Comparison of ENCODE assay signal across 8 cellular contexts in genomic region chr16:1351582-1352362, GRCh38. TPM values are rescaled to one million over a fixed set of nuclear protein-coding genes. Genes with fewer than 3 reads are reported as not detected.
DNase-seq lines count a peak whose midpoint lies in the region; ATAC-seq, FAIRE-seq and TF ChIP-seq lines count a peak whose summit lies in the region.

TSS of gene GNPTG (plus strand) at chr16:1351931. CDS start at chr16:1351966, 35 bp downstream.
TSS of gene TSR3 (minus strand) at chr16:1351878. CDS start at chr16:1351804, 74 bp downstream.

- no peak for TF ChIP-seq CTCF in A673 (conservative IDR thresholded peaks at IDR 0.05; ENCODE audit: low read depth, low read length)

- H3K27me3 ChIP-seq in A673 (replicated peaks; ENCODE audit: insufficient read depth, low read depth, low read length, poor library complexity) = no peaks in the 10 kb centered on the region

- DNase-seq in A673 (ENCODE audit: low spot score) (peak; percentile 89), GM18507 (ENCODE audit: extremely low spot score, insufficient read length, low read depth) (peak; percentile 84), NCI-H2196 treated with DMSO at 0.1 percent for 48 hours (lab: John Stamatoyannopoulos, UW; ENCODE audit: unreplicated experiment) (peak; percentile 57), left colon (peak; percentile 83 to 89)
- peak; percentile 87 for DNase-seq in activated CD4-positive, alpha-beta T cell treated with anti-CD3 and anti-CD28 coated beads for 48 hours
- DNase-seq in stimulated activated CD4-positive, alpha-beta T cell treated with anti-CD3 and anti-CD28 coated beads, Interleukin-1b, Interleukin-23, amount 100 ng/mL, for 24 hours (ENCODE audit: low read depth in 4 of 4, low spot score in 1 of 4) = peak; percentile 59 to 78 (median 72)

- FAIRE-seq in GM18507 (lab: Jason Lieb, UNC) = peak; percentile 89

- ATAC-seq in HG03025 (IDR thresholded peaks at IDR 0.05; ENCODE audit: low FRiP score, unreplicated experiment) = peak; percentile 54
- peak; percentile 86 for ATAC-seq in left colon

- H3K9me3 ChIP-seq in A673 (ENCODE audit: low read depth, low read length, poor library complexity, severe bottlenecking) = no peaks in the 10 kb centered on the region

- BruUV-seq in A673 (replicated peaks; lab: Mats Ljungman, UMichigan) = no TSS peak

- POLR2A ChIA-PET in A673 (lab: Charles Lee; ENCODE audit: low non-redundant PET) = no interaction called here

- CTCF ChIA-PET in A673 (lab: Charles Lee) = interaction anchor here (0.6 kb wide), 1 partner anchor 21 kb away, joined by 7 read pairs; no protein-coding TSS in a partner anchor

- intact Hi-C loops in A673 (cut with micrococcal nuclease; ENCODE audit: unreplicated experiment) = no loop called here
- intact Hi-C loops in left colon (cut with DNase I, micrococcal nuclease) = no loop called here

- H3K27ac ChIP-seq in A673 (ENCODE audit: low read depth, low read length, poor library complexity, severe bottlenecking) = peak within 1 kb of the TSS; percentile 82
- peak within 1 kb of the TSS; percentile 60 for H3K27ac ChIP-seq in cingulate gyrus (ENCODE audit: low read depth, low read length)

- H3K4me1 ChIP-seq in A673 (ENCODE audit: insufficient read depth, low read length, poor library complexity, severe bottlenecking) = peaks cover 11% of the 10 kb centered on the region

- peaks cover 4% of the 10 kb centered on the region for H3K36me3 ChIP-seq in A673 (ENCODE audit: insufficient read depth, low read length, poor library complexity, severe bottlenecking)

- H3K4me3 ChIP-seq in A673 (ENCODE audit: low read depth, low read length, poor library complexity, severe bottlenecking) = peak within 1 kb of the TSS; percentile 78

RNA-seq across cellular contexts. Expression of gene GNPTG, which starts in this region (rescaled TPM):
- total RNA-seq in A673 (2021) = 20.9 and 32.7 TPM in 2 replicates
- total RNA-seq in left colon = 10 to 100 TPM; 57.6 to 61.8 TPM

RNA-seq across cellular contexts. Expression of gene TSR3, which starts in this region (rescaled TPM):
- total RNA-seq in A673 (2021) = 55.0 and 57.2 TPM in 2 replicates
- 10 to 100 TPM; 50.7 to 54.4 TPM for total RNA-seq in left colon

Comparison
In these comparisons a context has a peak if more than half of its experiments do, and no peak if none do; other contexts are left out.
1. Peak in every context shown above with its lines: DNase-seq, ATAC-seq, H3K4me3 ChIP-seq and H3K27ac ChIP-seq.